ENCODE assay signal across 8 cellular contexts in genomic region chr16:70738083-70738977, GRCh38. TPM values are rescaled to one million over a fixed set of nuclear protein-coding genes. Genes with fewer than 3 reads are reported as not detected.
DNase-seq lines count a peak whose midpoint lies in the region; ATAC-seq and TF ChIP-seq lines count a peak whose summit lies in the region.

No MANE protein-coding gene starts in this region.

- H3K36me3 ChIP-seq in Panc1 (ENCODE audit: control insufficient read depth, insufficient read depth, low read length) (no peaks in the 10 kb centered on the region), kidney epithelial cell (ENCODE audit: control insufficient read depth, insufficient read depth, low read length) (no peaks in the 10 kb centered on the region), stomach smooth muscle (ENCODE audit: control insufficient read depth in 2 of 2, insufficient read depth in 2 of 2, low read length in 2 of 2) (peaks cover 0 to 2% of the 10 kb centered on the region in 2 donors)

- peak; percentile 83 for TF ChIP-seq CTCF in AG10803 (conservative IDR thresholded peaks at IDR 0.05; ENCODE audit: low read length)
- TF ChIP-seq CTCF in GM13976 (IDR thresholded peaks at IDR 0.05; ENCODE audit: borderline replicate concordance, control extremely low read depth, extremely low read depth, insufficient read depth, missing control alignments) = peak; percentile 32
- TF ChIP-seq CTCF in Panc1 (IDR thresholded peaks at IDR 0.05) = no peak
- peak; percentile 83 for TF ChIP-seq CTCF in kidney epithelial cell (IDR thresholded peaks at IDR 0.05; ENCODE audit: insufficient read depth, low read length, poor library complexity, severe bottlenecking)

- H3K27ac ChIP-seq in Panc1 (ENCODE audit: low read length) (no peak overlapping the region), stomach smooth muscle (ENCODE audit: low read length) (peak overlapping the region; percentile 98)

- H3K4me3 ChIP-seq in AG10803 (ENCODE audit: low read length) = peak overlapping the region; percentile 42
- no peak overlapping the region for H3K4me3 ChIP-seq in Panc1 (ENCODE audit: low read depth in 2 of 2, low read length in 2 of 2)
- H3K4me3 ChIP-seq in kidney epithelial cell (ENCODE audit: low read depth, low read length) = no peak overlapping the region
- peak overlapping the region; percentile 4 to 55 for H3K4me3 ChIP-seq in stomach smooth muscle (ENCODE audit: low read length in 2 of 2)

- no TSS peak for BruUV-seq in Panc1 (replicated peaks; lab: Mats Ljungman, UMichigan)

- DNase-seq in AG10803 (ENCODE audit: low read depth) (peak; percentile 92), GM13976 (ENCODE audit: low spot score) (peak; percentile 62), Panc1 (ENCODE audit: low read depth, low spot score) (no peak), T47D (ENCODE audit: low read depth in 1 of 2, low spot score in 1 of 2) (peak; percentile 31 to 66), kidney epithelial cell (ENCODE audit: low read depth) (no peak)

- H3K4me1 ChIP-seq in Panc1 (ENCODE audit: control insufficient read depth, insufficient read depth, low read length) (no peaks in the 10 kb centered on the region; the same call in none of the 2 replicates), stomach smooth muscle (ENCODE audit: control insufficient read depth, insufficient read depth, low read length) (peaks cover 46% of the 10 kb centered on the region)

- POLR2A ChIA-PET in Panc1 (lab: Charles Lee) = no interaction called here

- peak; percentile 82 for ATAC-seq in Panc1
- ATAC-seq in HG03565 (IDR thresholded peaks at IDR 0.05; ENCODE audit: unreplicated experiment) = no peak
- no peak for ATAC-seq in GM21737 (IDR thresholded peaks at IDR 0.05; ENCODE audit: unreplicated experiment)

- H3K9me3 ChIP-seq in Panc1 (ENCODE audit: control insufficient read depth, insufficient read depth, low read depth, low read length) (no peaks in the 10 kb centered on the region), stomach smooth muscle (ENCODE audit: control insufficient read depth in 2 of 2, low read length in 2 of 2) (no peaks in the 10 kb centered on the region)

- CTCF ChIA-PET in Panc1 (lab: Charles Lee) = no interaction called here

- H3K27me3 ChIP-seq in Panc1 (ENCODE audit: control insufficient read depth, insufficient read depth, low read length) (no peaks in the 10 kb centered on the region), kidney epithelial cell (ENCODE audit: control insufficient read depth, insufficient read depth, low read length) (no peaks in the 10 kb centered on the region), stomach smooth muscle (ENCODE audit: control insufficient read depth in 1 of 2, insufficient read depth in 2 of 2, low read length in 2 of 2) (no peaks in the 10 kb centered on the region)

- H3K9ac ChIP-seq in stomach smooth muscle (ENCODE audit: low read length in 2 of 2) = peak overlapping the region; percentile 57 to 69

- intact Hi-C loops in Panc1 (cut with micrococcal nuclease; ENCODE audit: unreplicated experiment) = no loop called here

- in situ Hi-C loops in GM13976 (cut with MboI; ENCODE audit: low sequenced_read_pairs, unreplicated experiment) (no loop called here), Panc1 (cut with HindIII; ENCODE audit: low pct_unique_long_range_greater_than_20kb, low sequenced_read_pairs) (no loop called here), T47D (cut with HindIII; ENCODE audit: low pct_unique_long_range_greater_than_20kb, low sequenced_read_pairs) (no loop called here)

RNA-seq across cellular contexts. Expression of gene MTSS2, which starts 52.5 kb away (rescaled TPM):
- total RNA-seq in Panc1 (2021; ENCODE audit: unreplicated experiment) (55.7 TPM), kidney epithelial cell (19.8 and 21.6 TPM in 2 replicates)
- 61.5 TPM for polyA plus RNA-seq in Panc1 (2012; ENCODE audit: insufficient read length)

Comparison
In these comparisons a context has a peak if more than half of its experiments do, and no peak if none do; other contexts are left out.
1. DNase-seq: peak in AG10803 (single experiment), GM13976 (single experiment) and T47D (2 of 2); none in Panc1 (single experiment) and kidney epithelial cell (single experiment).
2. H3K4me3 ChIP-seq: peak in AG10803 (single experiment) and stomach smooth muscle (2 of 2); none in Panc1 (0 of 2) and kidney epithelial cell (single experiment).